In the genomic region with DNA sequence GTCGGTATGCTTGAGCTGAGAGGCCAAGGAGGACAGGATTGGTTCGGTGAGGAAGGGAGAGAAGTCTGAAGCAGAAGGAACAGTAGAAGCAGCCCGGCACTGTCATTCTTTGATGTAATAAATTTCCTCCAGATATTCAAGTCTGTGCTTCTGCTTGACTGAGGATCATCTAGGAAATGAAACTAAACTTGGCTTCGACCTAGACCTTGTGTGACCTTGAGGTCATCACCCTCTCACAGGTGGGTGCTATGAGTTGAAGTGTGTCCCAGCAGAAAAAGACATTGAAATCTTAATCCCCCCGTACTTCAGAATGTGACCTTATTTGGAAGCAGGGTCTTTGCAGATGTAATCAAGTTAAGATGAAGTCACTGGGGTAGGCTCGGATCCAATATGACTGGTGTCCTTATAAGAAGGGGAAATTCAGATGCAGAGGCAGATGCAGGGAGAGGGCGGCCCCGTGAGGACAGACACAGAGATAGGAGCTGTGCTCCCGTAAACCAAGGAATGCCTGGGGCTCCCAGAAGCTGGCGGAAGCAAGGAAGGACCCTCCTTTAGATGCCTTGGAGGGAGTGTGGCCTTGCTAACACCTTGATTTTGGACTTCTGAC, we compare ENCODE assay signal across 1 cellular context.
TF ChIP-seq lines count a peak whose summit lies in the region.

No MANE protein-coding gene starts in this region.

TF ChIP-seq in H1, 55 proteins besides CTCF, POLR2A, EP300 and RAD21:
- no peak for TF ChIP-seq SAP30 (IDR thresholded peaks at IDR 0.05; ENCODE audit: insufficient read depth, insufficient replicate concordance, low read length)
- TF ChIP-seq BACH1 (IDR thresholded peaks at IDR 0.05; ENCODE audit: low read length), result no peak
- no peak for TF ChIP-seq JUND (IDR thresholded peaks at IDR 0.05; ENCODE audit: low read length)
- TF ChIP-seq SP1 (IDR thresholded peaks at IDR 0.05; ENCODE audit: low read depth, low read length), result no peak
